12 cellular contexts compared by ENCODE assay signal in genomic region chr6:75747371-75747984, GRCh38. TPM values are rescaled to one million over a fixed set of nuclear protein-coding genes. Genes with fewer than 3 reads are reported as not detected.
DNase-seq lines count a peak whose midpoint lies in the region; ATAC-seq, FAIRE-seq and TF ChIP-seq lines count a peak whose summit lies in the region.
"Had no signal": no experiment of that assay in that cellular context is flagged by ENCODE, and none has a peak within 500 bp of the region (broad histone marks: within the 10 kb centered on the region; RNA-seq: fewer than 3 reads in every experiment).

No MANE protein-coding gene starts in this region.

- no peaks in the 10 kb centered on the region for H3K9me3 Mint-ChIP-seq in nephron progenitor cell
- no peaks in the 10 kb centered on the region for H3K9me3 Mint-ChIP-seq in naive thymus-derived CD8-positive, alpha-beta T cell

- H3K4me3 ChIP-seq in Karpas-422 (ENCODE audit: low read length) = no peak overlapping the region; the same call in 1 of the 2 replicates
- H3K4me3 ChIP-seq in bronchial epithelial cell (ENCODE audit: low read depth, low read length) = no peak overlapping the region

- H3K27ac Mint-ChIP-seq in nephron progenitor cell = no peak overlapping the region
- no peak overlapping the region for H3K27ac Mint-ChIP-seq in naive thymus-derived CD8-positive, alpha-beta T cell

- H3K4me1 Mint-ChIP-seq in nephron progenitor cell = peaks cover 25% of the 10 kb centered on the region
- H3K4me1 Mint-ChIP-seq in naive thymus-derived CD8-positive, alpha-beta T cell = peaks cover 3 to 20% (median 11%) of the 10 kb centered on the region in 4 donors

- H3K9me2 ChIP-seq in Karpas-422 (replicated peaks; ENCODE audit: insufficient read depth, low read length) = no peaks in the 10 kb centered on the region

- H3K27me3 Mint-ChIP-seq in nephron progenitor cell (ENCODE audit: low read depth, poor library complexity) = peaks cover 38% of the 10 kb centered on the region
- peaks cover 14 to 44% (median 38%) of the 10 kb centered on the region in 5 donors for H3K27me3 Mint-ChIP-seq in naive thymus-derived CD8-positive, alpha-beta T cell

- TF ChIP-seq CTCF in bronchial epithelial cell (IDR thresholded peaks at IDR 0.05; ENCODE audit: insufficient read depth, low read length, severe bottlenecking) = no peak
- TF ChIP-seq CTCF in nephron progenitor cell (IDR thresholded peaks at IDR 0.05) = no peak

- H3K36me3 Mint-ChIP-seq in nephron progenitor cell (ENCODE audit: low read depth) = no peaks in the 10 kb centered on the region
- H3K36me3 Mint-ChIP-seq in naive thymus-derived CD8-positive, alpha-beta T cell = peaks cover 0 to 4% (median 0%) of the 10 kb centered on the region in 3 donors

- no peak overlapping the region for H2AFZ ChIP-seq in Karpas-422 (ENCODE audit: low read length)

- H3K27me3 ChIP-seq in Karpas-422 (ENCODE audit: low read length) (no peaks in the 10 kb centered on the region; the same call in 1 of the 2 replicates), bronchial epithelial cell (ENCODE audit: control insufficient read depth, insufficient read depth, low read length) (no peaks in the 10 kb centered on the region)

- H3K27ac ChIP-seq in Karpas-422 (ENCODE audit: low read length) = no peak overlapping the region
- H3K27ac ChIP-seq: BLaER1 had no signal

- H3K4me3 Mint-ChIP-seq in nephron progenitor cell = peak overlapping the region; percentile 95
- peak overlapping the region in 5 of 10 donors; percentile 1 to 50 (median 35) for H3K4me3 Mint-ChIP-seq in naive thymus-derived CD8-positive, alpha-beta T cell

- H3K4me2 ChIP-seq in Karpas-422 (ENCODE audit: low read depth, low read length, poor library complexity, severe bottlenecking) = peak overlapping the region; percentile 88

- no peak for ATAC-seq in naive thymus-derived CD8-positive, alpha-beta T cell

- no peaks in the 10 kb centered on the region for H3K79me2 ChIP-seq in Karpas-422 (ENCODE audit: low read length)

- H3K36me3 ChIP-seq in Karpas-422 (ENCODE audit: insufficient read depth, low read length) (no peaks in the 10 kb centered on the region), bronchial epithelial cell (ENCODE audit: control insufficient read depth, insufficient read depth, low read length) (no peaks in the 10 kb centered on the region)
- H3K36me3 ChIP-seq: BLaER1 had no signal

- DNase-seq in COLO668 (lab: John Stamatoyannopoulos, UW; ENCODE audit: unreplicated experiment) (peak; percentile 0), Karpas-422 (no peak), bronchial epithelial cell (ENCODE audit: low read depth) (peak; percentile 43), nephron progenitor cell (no peak), globus pallidus (ENCODE audit: low spot score) (no peak), HuH-7.5 (ENCODE audit: low spot score) (no peak)
- DNase-seq in activated CD4-positive, CD25-positive, alpha-beta regulatory T cell (lab: John Stamatoyannopoulos, UW) = no peak
- no peak for DNase-seq in naive thymus-derived CD8-positive, alpha-beta T cell
- DNase-seq: NCI-H345, T1000 had no signal

- no peak overlapping the region for H3K9ac ChIP-seq in Karpas-422 (ENCODE audit: low read length)
- H3K9ac ChIP-seq: BLaER1 had no signal

- H3K9me3 ChIP-seq in Karpas-422 (ENCODE audit: low read length) = no peaks in the 10 kb centered on the region
- H3K9me3 ChIP-seq: BLaER1 had no signal

- FAIRE-seq in bronchial epithelial cell (lab: Jason Lieb, UNC) = no peak
- FAIRE-seq: colon had no signal

- no peaks in the 10 kb centered on the region for H4K20me1 ChIP-seq in Karpas-422 (ENCODE audit: insufficient read depth, low read depth, low read length)

- peaks cover 37% of the 10 kb centered on the region for H3K4me1 ChIP-seq in Karpas-422 (ENCODE audit: low read length)

- POLR2A ChIA-PET in naive thymus-derived CD8-positive, alpha-beta T cell (lab: Charles Lee) = no interaction called here

RNA-seq across cellular contexts. Expression of gene MYO6, which starts 1.6 kb away (rescaled TPM):
- 1.3 and 2.0 TPM in 2 replicates for total RNA-seq in Karpas-422 (2014; rRNA removed; shearing (Covaris generic); ENCODE audit: low replicate concordance)
- total RNA-seq in bronchial epithelial cell = 13.7 and 19.1 TPM in 2 replicates
- 1 to 10 TPM; 1.5 to 1.8 TPM for total RNA-seq in naive thymus-derived CD8-positive, alpha-beta T cell
- 1 to 10 TPM in 1 of 3 donors, under 1 TPM in 2; 0.91 to 5.6 (median 0.97) TPM for polyA plus RNA-seq in naive thymus-derived CD8-positive, alpha-beta T cell

Comparison
In these comparisons a context has a peak if more than half of its experiments do, and no peak if none do; other contexts are left out.
1. DNase-seq: peak in COLO668 (single experiment) and bronchial epithelial cell (single experiment); none in Karpas-422 (single experiment), nephron progenitor cell (single experiment), globus pallidus (single experiment), HuH-7.5 (single experiment), activated CD4-positive, CD25-positive, alpha-beta regulatory T cell (0 of 4) and naive thymus-derived CD8-positive, alpha-beta T cell (0 of 10).